Comparison of ENCODE assay signal across 23 cellular contexts in the genomic region with DNA sequence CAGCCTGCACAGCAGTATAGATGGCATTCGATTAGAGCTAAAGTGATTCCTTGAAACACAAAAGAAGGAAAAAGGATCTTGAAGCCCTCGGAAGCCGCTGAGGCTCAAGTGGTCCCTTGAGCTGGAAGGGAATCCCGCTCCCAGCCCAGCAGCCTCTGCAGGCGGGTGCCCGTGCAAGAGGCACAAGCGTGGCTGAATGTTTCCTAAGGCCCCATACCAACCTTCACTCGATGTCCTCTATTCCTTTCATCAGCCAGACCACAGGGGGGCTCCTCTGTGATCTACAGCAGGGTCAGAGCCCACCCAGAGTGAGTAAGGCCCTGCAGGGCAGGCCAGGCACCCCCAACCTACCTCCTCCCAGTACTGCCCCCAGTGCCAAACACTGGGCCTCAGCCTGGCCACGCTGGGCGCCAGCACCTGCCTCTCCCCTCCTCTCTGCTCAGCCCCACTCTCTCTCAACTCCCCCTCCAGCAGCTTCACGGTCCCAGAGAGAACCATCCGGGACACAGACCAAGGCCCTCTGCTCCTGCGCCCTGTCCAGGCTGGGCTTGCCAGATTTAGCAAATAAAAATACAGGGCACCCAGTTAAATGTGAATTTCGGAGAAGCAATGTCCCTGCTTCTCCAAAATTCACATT. TPM values are rescaled to one million over a fixed set of nuclear protein-coding genes. Genes with fewer than 3 reads are reported as not detected.
"Had no signal": no experiment of that assay in that cellular context is flagged by ENCODE, and none has a peak within 500 bp of the region (broad histone marks: within the 10 kb centered on the region; RNA-seq: fewer than 3 reads in every experiment).

No MANE protein-coding gene starts in this region.

- H3K4me3 Mint-ChIP-seq: activated CD4-positive, alpha-beta memory T cell treated with anti-CD3 and anti-CD28 coated beads for 36 hours; activated CD4-positive, alpha-beta T cell treated with anti-CD3 and anti-CD28 coated beads for 36 hours; activated naive CD8-positive, alpha-beta T cell treated with anti-CD3 and anti-CD28 coated beads for 36 hours; activated T-helper 1 cell treated with anti-CD3 and anti-CD28 coated beads, Interleukin-12 subunit alpha, Interleukin-12 subunit beta, Interleukin-2, Interleukin-4 antibody, amounts not matched to agents 30 ng/mL and 10 ng/mL and 1 ng/mL, durations not matched to agents 14 hours and 24 hours and 36 hours; endodermal cell; memory B cell; naive thymus-derived CD4-positive, alpha-beta T cell; stimulated activated naive CD8-positive, alpha-beta T cell treated with anti-CD3 and anti-CD28 coated beads, Interleukin-15, Interleukin-2, amounts not matched to agents 100 ng/mL and 50 ng/mL, for 24 hours; T-cell; WTC11 had no signal

- ATAC-seq: activated CD4-positive, alpha-beta T cell treated with anti-CD3 and anti-CD28 coated beads for 36 hours; body of pancreas; foreskin keratinocyte; left lobe of liver; naive thymus-derived CD4-positive, alpha-beta T cell; T-cell; WTC11 had no signal

- H3K36me3 Mint-ChIP-seq: activated CD4-positive, alpha-beta memory T cell treated with anti-CD3 and anti-CD28 coated beads for 36 hours; activated naive CD8-positive, alpha-beta T cell treated with anti-CD3 and anti-CD28 coated beads for 36 hours; memory B cell; naive thymus-derived CD4-positive, alpha-beta T cell; T-cell; WTC11 had no signal

- DNase-seq: activated CD4-positive, alpha-beta memory T cell treated with anti-CD3 and anti-CD28 coated beads for 36 hours; activated CD4-positive, alpha-beta T cell treated with anti-CD3 and anti-CD28 coated beads for 36 hours; activated naive CD4-positive, alpha-beta T cell; activated naive CD8-positive, alpha-beta T cell treated with anti-CD3 and anti-CD28 coated beads for 36 hours; activated T-cell treated with anti-CD3 and anti-CD28 coated beads for 4 hours; caudate nucleus; endodermal cell; foreskin keratinocyte; hypothalamus; naive thymus-derived CD4-positive, alpha-beta T cell; stimulated activated CD4-positive, alpha-beta T cell treated with anti-CD3 and anti-CD28 coated beads, Interleukin-2, amount 100 ng/mL, for 24 hours; T-cell; transverse colon had no signal

- H3K27me3 ChIP-seq: body of pancreas, foreskin keratinocyte, suprapubic skin, transverse colon, vagina had no signal

- H3K9me3 Mint-ChIP-seq: activated CD4-positive, alpha-beta memory T cell treated with anti-CD3 and anti-CD28 coated beads for 36 hours; activated naive CD8-positive, alpha-beta T cell treated with anti-CD3 and anti-CD28 coated beads for 36 hours; activated T-helper 1 cell treated with anti-CD3 and anti-CD28 coated beads, Interleukin-12 subunit alpha, Interleukin-12 subunit beta, Interleukin-2, Interleukin-4 antibody, amounts not matched to agents 30 ng/mL and 10 ng/mL and 1 ng/mL, durations not matched to agents 14 hours and 24 hours and 36 hours; endodermal cell; memory B cell; naive thymus-derived CD4-positive, alpha-beta T cell; stimulated activated naive CD8-positive, alpha-beta T cell treated with anti-CD3 and anti-CD28 coated beads, Interleukin-15, Interleukin-2, amounts not matched to agents 100 ng/mL and 50 ng/mL, for 24 hours; T-cell; WTC11 had no signal

- H3K36me3 ChIP-seq: suprapubic skin, transverse colon, vagina had no signal

- H3K4me3 ChIP-seq: body of pancreas, suprapubic skin, transverse colon, vagina had no signal

- H3K4me1 Mint-ChIP-seq: activated CD4-positive, alpha-beta T cell treated with anti-CD3 and anti-CD28 coated beads for 36 hours; activated naive CD8-positive, alpha-beta T cell treated with anti-CD3 and anti-CD28 coated beads for 36 hours; memory B cell; naive thymus-derived CD4-positive, alpha-beta T cell; T-cell had no signal

- H3K4me1 ChIP-seq: body of pancreas, foreskin keratinocyte, parathyroid adenoma, suprapubic skin, transverse colon, vagina had no signal

- H3K9me3 ChIP-seq: body of pancreas, suprapubic skin, transverse colon, vagina had no signal

- H3K27ac ChIP-seq: body of pancreas, epithelial cell of prostate, foreskin keratinocyte, parathyroid adenoma, suprapubic skin, transverse colon, vagina had no signal

- H3K27me3 Mint-ChIP-seq: activated CD4-positive, alpha-beta memory T cell treated with anti-CD3 and anti-CD28 coated beads for 36 hours; activated CD4-positive, alpha-beta T cell treated with anti-CD3 and anti-CD28 coated beads for 36 hours; activated naive CD8-positive, alpha-beta T cell treated with anti-CD3 and anti-CD28 coated beads for 36 hours; memory B cell had no signal

- H3K27ac Mint-ChIP-seq: activated CD4-positive, alpha-beta memory T cell treated with anti-CD3 and anti-CD28 coated beads for 36 hours; activated CD4-positive, alpha-beta T cell treated with anti-CD3 and anti-CD28 coated beads for 36 hours; activated naive CD8-positive, alpha-beta T cell treated with anti-CD3 and anti-CD28 coated beads for 36 hours; activated T-helper 1 cell treated with anti-CD3 and anti-CD28 coated beads, Interleukin-12 subunit alpha, Interleukin-12 subunit beta, Interleukin-2, Interleukin-4 antibody, amounts not matched to agents 30 ng/mL and 10 ng/mL and 1 ng/mL, durations not matched to agents 14 hours and 24 hours and 36 hours; endodermal cell; memory B cell; naive thymus-derived CD4-positive, alpha-beta T cell; stimulated activated naive CD8-positive, alpha-beta T cell treated with anti-CD3 and anti-CD28 coated beads, Interleukin-15, Interleukin-2, amounts not matched to agents 100 ng/mL and 50 ng/mL, for 24 hours; T-cell; WTC11 had no signal

RNA-seq across cellular contexts. Expression of a gene that starts 30.5 kb away (rescaled TPM):
- total RNA-seq: activated CD4-positive, alpha-beta memory T cell treated with anti-CD3 and anti-CD28 coated beads for 36 hours; activated CD4-positive, alpha-beta T cell treated with anti-CD3 and anti-CD28 coated beads for 36 hours; activated naive CD8-positive, alpha-beta T cell treated with anti-CD3 and anti-CD28 coated beads for 36 hours; activated T-helper 1 cell treated with anti-CD3 and anti-CD28 coated beads, Interleukin-12 subunit alpha, Interleukin-12 subunit beta, Interleukin-2, Interleukin-4 antibody, amounts not matched to agents 30 ng/mL and 10 ng/mL and 1 ng/mL, durations not matched to agents 14 hours and 24 hours and 36 hours; left lobe of liver; naive thymus-derived CD4-positive, alpha-beta T cell; T-cell had no signal
